17 cellular contexts compared by ENCODE assay signal in the genomic region with DNA sequence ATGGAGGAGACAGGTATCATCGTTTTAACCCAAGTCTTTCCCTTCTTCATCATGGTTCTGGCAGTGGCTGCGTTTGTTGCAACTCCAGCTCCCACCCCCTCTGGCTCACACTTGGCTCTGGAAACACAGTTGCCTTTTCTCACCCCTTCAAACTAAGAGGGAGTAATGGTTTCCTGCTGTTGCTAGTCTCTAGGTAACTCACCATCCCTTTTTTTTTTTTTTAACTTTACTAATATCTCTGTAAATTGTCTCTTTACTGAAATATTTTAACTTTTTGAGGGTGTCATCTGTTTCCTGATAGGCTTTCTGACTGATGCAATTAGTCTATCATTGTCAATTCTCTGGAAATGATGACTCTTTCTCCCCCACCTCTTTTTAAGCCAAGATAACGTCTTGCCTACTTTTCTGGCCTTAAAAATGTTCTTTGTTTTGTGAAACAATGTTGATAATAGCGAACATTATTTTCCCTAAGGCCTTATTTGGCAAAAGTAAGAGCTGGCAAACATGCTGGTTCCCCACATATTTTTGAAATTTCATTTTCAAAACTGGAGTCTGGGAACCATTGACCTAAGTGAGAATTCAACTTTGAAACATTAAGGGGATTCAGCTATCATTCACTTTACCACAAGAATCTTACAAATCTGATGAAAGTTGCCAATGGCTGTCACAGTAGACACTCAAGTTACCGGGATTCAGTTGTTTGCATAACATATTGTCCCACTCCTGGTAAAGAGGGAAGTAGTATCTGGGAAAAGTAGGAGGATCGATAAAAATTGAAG.
A peak's percentile ranks its signal among the peaks of the same experiment; 100 is the strongest.
DNase-seq lines count a peak whose midpoint lies in the region; ATAC-seq and TF ChIP-seq lines count a peak whose summit lies in the region.
"Had no signal": no experiment of that assay in that cellular context is flagged by ENCODE, and none has a peak within 500 bp of the region (broad histone marks: within the 10 kb centered on the region; RNA-seq: fewer than 3 reads in every experiment).

No MANE protein-coding gene starts in this region.

- H3K9me3 ChIP-seq in adipocyte (ENCODE audit: control insufficient read depth, low read length), result peaks cover 13% of the 10 kb centered on the region
- no peaks in the 10 kb centered on the region for H3K9me3 ChIP-seq in ovary
- H3K9me3 ChIP-seq: SJCRH30 had no signal

- H3K9me3 Mint-ChIP-seq in stimulated activated memory B cell treated with anti-CD40 and anti-IgM and Interleukin-4, amounts not matched to agents 10 μg/mL and 1 μg/mL and 100 μg/mL, for 72 hours, result no peaks in the 10 kb centered on the region

- no peak for ATAC-seq in stimulated activated memory B cell treated with anti-CD40 and anti-IgM and Interleukin-4, amounts not matched to agents 10 μg/mL and 1 μg/mL and 100 μg/mL, for 72 hours
- ATAC-seq in HG02973 (IDR thresholded peaks at IDR 0.05; ENCODE audit: unreplicated experiment), result no peak

- H3K36me3 ChIP-seq in adipocyte (ENCODE audit: control insufficient read depth, insufficient read depth, low read length, severe bottlenecking), result no peaks in the 10 kb centered on the region
- no peaks in the 10 kb centered on the region for H3K36me3 ChIP-seq in ovary
- H3K36me3 ChIP-seq: SJCRH30 had no signal

- H3K4me3 ChIP-seq in AG10803 (ENCODE audit: low read length) (no peak overlapping the region; the same call in 1 of the 2 replicates), adipocyte (ENCODE audit: low read length) (peak overlapping the region; percentile 44), fibroblast of pulmonary artery (replicated peaks; ENCODE audit: low read depth, low read length) (no peak overlapping the region), ovary (no peak overlapping the region)
- H3K4me3 ChIP-seq: SJCRH30 had no signal

- H3K36me3 Mint-ChIP-seq in stimulated activated memory B cell treated with anti-CD40 and anti-IgM and Interleukin-4, amounts not matched to agents 10 μg/mL and 1 μg/mL and 100 μg/mL, for 72 hours, result no peaks in the 10 kb centered on the region

- TF ChIP-seq CTCF in AG10803 (conservative IDR thresholded peaks at IDR 0.05; ENCODE audit: low read length) (no peak), fibroblast of pulmonary artery (IDR thresholded peaks at IDR 0.05; ENCODE audit: low read length, missing control alignments) (no peak), ovary (IDR thresholded peaks at IDR 0.05) (no peak)

- H3K4me1 Mint-ChIP-seq in stimulated activated memory B cell treated with anti-CD40 and anti-IgM and Interleukin-4, amounts not matched to agents 10 μg/mL and 1 μg/mL and 100 μg/mL, for 72 hours, result no peaks in the 10 kb centered on the region

- 12 to 13% (median 13%) methylated on average over 6 of the region's 6 CpGs for WGBS in ovary, 3 donors

- no peak overlapping the region for H3K4me3 Mint-ChIP-seq in stimulated activated memory B cell treated with anti-CD40 and anti-IgM and Interleukin-4, amounts not matched to agents 10 μg/mL and 1 μg/mL and 100 μg/mL, for 72 hours

- H3K27me3 ChIP-seq in adipocyte (replicated peaks; ENCODE audit: control insufficient read depth, insufficient read depth, low read length) (no peaks in the 10 kb centered on the region), ovary (no peaks in the 10 kb centered on the region)

- peaks cover 8% of the 10 kb centered on the region for H3K27me3 Mint-ChIP-seq in stimulated activated memory B cell treated with anti-CD40 and anti-IgM and Interleukin-4, amounts not matched to agents 10 μg/mL and 1 μg/mL and 100 μg/mL, for 72 hours

- DNase-seq in AG10803 (ENCODE audit: low read depth), result peak; percentile 90
- no peak for DNase-seq in adipocyte (ENCODE audit: low read depth)
- peak; percentile 79 for DNase-seq in fibroblast of pulmonary artery (ENCODE audit: low read depth)
- DNase-seq in ovary, result peak; percentile 20 to 47 (median 32)
- DNase-seq in activated CD8-positive, alpha-beta memory T cell treated with anti-CD3 and anti-CD28 coated beads for 24 hours, result no peak
- DNase-seq in dermis blood vessel endothelial cell, result no peak
- DNase-seq: 8988T; C1 segment of cervical spinal cord; KG1; NCI-H1092; NCI-H1694; NCI-H69; NK-92 treated with Interleukin-12 subunit alpha and Interleukin-12 subunit beta, amount 100 ng/mL, for 24 hours; SJCRH30 had no signal

- peak overlapping the region in 1 of 2 donors; percentile 52 for H3K27ac ChIP-seq in ovary
- H3K27ac ChIP-seq: RWPE1, SJCRH30 had no signal

- no peak for TF ChIP-seq POLR2A in ovary (IDR thresholded peaks at IDR 0.05)

- peaks cover 29% of the 10 kb centered on the region for H3K4me1 ChIP-seq in adipocyte (ENCODE audit: control insufficient read depth, insufficient read depth, low read length)
- H3K4me1 ChIP-seq in ovary (ENCODE audit: insufficient read depth), result peaks cover 1% of the 10 kb centered on the region

- no peak for TF ChIP-seq EP300 in ovary (IDR thresholded peaks at IDR 0.05)

- intact Hi-C loops in ovary (cut with DNase I), result no loop called here

- peak overlapping the region; percentile 12 for H3K9ac ChIP-seq in adipocyte (ENCODE audit: low read length)

- no peak overlapping the region for H3K27ac Mint-ChIP-seq in stimulated activated memory B cell treated with anti-CD40 and anti-IgM and Interleukin-4, amounts not matched to agents 10 μg/mL and 1 μg/mL and 100 μg/mL, for 72 hours

Comparison
In these comparisons a context has a peak if more than half of its experiments do, and no peak if none do; other contexts are left out.
1. DNase-seq: peak in AG10803 (single experiment), fibroblast of pulmonary artery (single experiment) and ovary (5 of 5); none in adipocyte (single experiment), activated CD8-positive, alpha-beta memory T cell treated with anti-CD3 and anti-CD28 coated beads for 24 hours (single experiment) and dermis blood vessel endothelial cell (single experiment).